Comparison of ENCODE assay signal across 16 cellular contexts in genomic region chr12:71626768-71627167, GRCh38. TPM values are rescaled to one million over a fixed set of nuclear protein-coding genes. Genes with fewer than 3 reads are reported as not detected.
DNase-seq lines count a peak whose midpoint lies in the region; ATAC-seq and TF ChIP-seq lines count a peak whose summit lies in the region.
"Had no signal": no experiment of that assay in that cellular context is flagged by ENCODE, and none has a peak within 500 bp of the region (broad histone marks: within the 10 kb centered on the region; RNA-seq: fewer than 3 reads in every experiment).

No MANE protein-coding gene starts in this region.

- intact Hi-C loops in mucosa of descending colon (cut with DNase I, micrococcal nuclease): no loop called here

- H3K9me3 Mint-ChIP-seq in T-helper 2 cell treated with Interferon-gamma antibody and Interleukin-4, amounts not matched to agents 5 μg/mL and 100 μg/mL, for 36 hours: no peaks in the 10 kb centered on the region
- H3K9me3 Mint-ChIP-seq: CD4-positive, alpha-beta memory T cell had no signal

- ATAC-seq in mucosa of descending colon: peak; percentile 45
- no peak for ATAC-seq in GM19324 (IDR thresholded peaks at IDR 0.05; ENCODE audit: low FRiP score, unreplicated experiment)

- H3K4me3 ChIP-seq in cardiac fibroblast (replicated peaks in 1 of 2; ENCODE audit: low read depth in 2 of 2, low read length in 2 of 2) (no peak overlapping the region), mucosa of descending colon (no peak overlapping the region)
- H3K4me3 ChIP-seq: esophagus muscularis mucosa, lung had no signal

- H3K4me1 Mint-ChIP-seq in T-helper 2 cell treated with Interferon-gamma antibody and Interleukin-4, amounts not matched to agents 5 μg/mL and 100 μg/mL, for 36 hours (ENCODE audit: low read depth): peaks cover 16% of the 10 kb centered on the region

- H3K4me3 Mint-ChIP-seq in T-helper 2 cell treated with Interferon-gamma antibody and Interleukin-4, amounts not matched to agents 5 μg/mL and 100 μg/mL, for 36 hours: no peak overlapping the region
- H3K4me3 Mint-ChIP-seq: CD4-positive, alpha-beta memory T cell had no signal

- no peaks in the 10 kb centered on the region for H3K27me3 Mint-ChIP-seq in T-helper 2 cell treated with Interferon-gamma antibody and Interleukin-4, amounts not matched to agents 5 μg/mL and 100 μg/mL, for 36 hours (ENCODE audit: low read depth)
- H3K27me3 Mint-ChIP-seq: CD4-positive, alpha-beta memory T cell had no signal

- H3K9me3 ChIP-seq in mucosa of descending colon: no peaks in the 10 kb centered on the region
- H3K9me3 ChIP-seq: esophagus muscularis mucosa had no signal

- H3K4me1 ChIP-seq in mucosa of descending colon (ENCODE audit: low read depth): no peaks in the 10 kb centered on the region
- H3K4me1 ChIP-seq: esophagus muscularis mucosa had no signal

- peaks cover 9% of the 10 kb centered on the region for H3K36me3 ChIP-seq in mucosa of descending colon (ENCODE audit: low read depth)

- H3K27ac Mint-ChIP-seq in T-helper 2 cell treated with Interferon-gamma antibody and Interleukin-4, amounts not matched to agents 5 μg/mL and 100 μg/mL, for 36 hours: peak overlapping the region; percentile 45

- no peak for TF ChIP-seq CTCF in cardiac fibroblast (IDR thresholded peaks at IDR 0.05; ENCODE audit: low read depth, low read length)
- TF ChIP-seq CTCF in mucosa of descending colon (IDR thresholded peaks at IDR 0.05): no peak

- no peak for DNase-seq in T-helper 2 cell treated with Interferon-gamma antibody and Interleukin-4, amounts not matched to agents 5 μg/mL and 100 μg/mL, for 36 hours (ENCODE audit: low spot score)
- no peak for DNase-seq in T-helper 2 cell
- DNase-seq in HT1080 (ENCODE audit: low read depth): peak; percentile 51
- DNase-seq in cardiac fibroblast (ENCODE audit: low read depth in 2 of 2): peak; percentile 40 to 41
- DNase-seq in mucosa of descending colon: no peak
- DNase-seq in activated CD8-positive, alpha-beta memory T cell treated with anti-CD3 and anti-CD28 coated beads, Interleukin-2, amount 50 U/mL, for 4 hours: no peak
- no peak for DNase-seq in RKO (ENCODE audit: low spot score)
- DNase-seq: 8988T; activated CD4-positive, alpha-beta T cell treated with anti-CD3 and anti-CD28 coated beads, Interleukin-2, amount 50 U/mL, for 48 hours; activated effector memory CD4-positive, alpha-beta T cell treated with anti-CD3 and anti-CD28 coated beads, Interleukin-2, amount 50 U/mL, for 16 hours; CD4-positive, alpha-beta memory T cell; NCI-H1694; nucleus accumbens had no signal

- H3K36me3 Mint-ChIP-seq in T-helper 2 cell treated with Interferon-gamma antibody and Interleukin-4, amounts not matched to agents 5 μg/mL and 100 μg/mL, for 36 hours (ENCODE audit: low read depth): peaks cover 66% of the 10 kb centered on the region

RNA-seq across cellular contexts. Expression of gene ZFC3H1, which starts 36.9 kb away (rescaled TPM):
- 5.3 and 9.3 TPM in 2 replicates for total RNA-seq in HT1080 (2014; rRNA removed; shearing (Covaris generic))
- polyA plus RNA-seq in HT1080 (2015; cell fraction: cytosol; rRNA removed): 13.3 and 18.3 TPM in 2 replicates
- polyA plus RNA-seq in HT1080 (2015; cell fraction: nucleus; rRNA removed): 214 and 228 TPM in 2 replicates
- 10 to 100 TPM; 49.0 to 64.1 (median 57.0) TPM for total RNA-seq in mucosa of descending colon

RNA-seq across cellular contexts. Expression of gene THAP2, which starts 37.3 kb away (rescaled TPM):
- 3.9 and 4.2 TPM in 2 replicates for total RNA-seq in HT1080 (2014; rRNA removed; shearing (Covaris generic))
- 6.2 and 6.6 TPM in 2 replicates for polyA plus RNA-seq in HT1080 (2015; cell fraction: cytosol; rRNA removed)
- polyA plus RNA-seq in HT1080 (2015; cell fraction: nucleus; rRNA removed): 9.0 and 9.4 TPM in 2 replicates
- 1 to 10 TPM; 3.2 to 4.6 (median 3.9) TPM for total RNA-seq in mucosa of descending colon

RNA-seq across cellular contexts. Expression of gene TMEM19, which starts 59.1 kb away (rescaled TPM):
- 41.8 and 55.8 TPM in 2 replicates for total RNA-seq in HT1080 (2014; rRNA removed; shearing (Covaris generic))
- polyA plus RNA-seq in HT1080 (2015; cell fraction: cytosol; rRNA removed): 23.9 and 25.4 TPM in 2 replicates
- polyA plus RNA-seq in HT1080 (2015; cell fraction: nucleus; rRNA removed): 23.5 and 31.1 TPM in 2 replicates
- total RNA-seq in mucosa of descending colon: 10 to 100 TPM; 25.3 to 41.7 (median 37.3) TPM

Comparison
In these comparisons a context has a peak if more than half of its experiments do, and no peak if none do; other contexts are left out.
1. DNase-seq: peak in HT1080 (single experiment) and cardiac fibroblast (2 of 2); none in T-helper 2 cell treated with Interferon-gamma antibody and Interleukin-4, amounts not matched to agents 5 μg/mL and 100 μg/mL, for 36 hours (single experiment), T-helper 2 cell (0 of 5), mucosa of descending colon (0 of 3), activated CD8-positive, alpha-beta memory T cell treated with anti-CD3 and anti-CD28 coated beads, Interleukin-2, amount 50 U/mL, for 4 hours (single experiment) and RKO (single experiment).